ENCODE assay signal across 31 cellular contexts in the genomic region with DNA sequence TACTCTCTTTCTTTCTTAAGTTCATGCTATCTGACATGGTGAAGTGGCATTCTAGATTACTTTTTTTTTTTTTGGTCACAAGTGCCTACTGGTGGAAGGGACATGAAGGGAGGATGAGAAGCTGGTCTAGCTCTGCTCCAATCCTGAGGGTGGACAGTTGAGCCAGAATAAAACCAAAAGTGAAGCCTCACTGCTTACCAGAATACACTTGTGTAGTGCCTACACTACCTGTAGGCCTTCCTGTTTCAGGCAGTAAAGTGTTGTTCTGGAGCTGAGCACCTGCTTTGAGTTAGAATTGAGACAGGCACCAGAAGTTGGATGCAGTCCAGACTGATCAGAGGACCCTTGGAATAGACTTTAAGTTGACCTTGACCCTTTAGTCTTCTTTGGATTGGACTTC. TPM values are rescaled to one million over a fixed set of nuclear protein-coding genes. Genes with fewer than 3 reads are reported as not detected.
DNase-seq lines count a peak whose midpoint lies in the region; ATAC-seq, FAIRE-seq and TF ChIP-seq lines count a peak whose summit lies in the region.
"Had no signal": no experiment of that assay in that cellular context is flagged by ENCODE, and none has a peak within 500 bp of the region (broad histone marks: within the 10 kb centered on the region; RNA-seq: fewer than 3 reads in every experiment).

No MANE protein-coding gene starts in this region.

- peak; percentile 73 for DNase-seq in GM12865 (ENCODE audit: low read depth)
- DNase-seq in bronchial epithelial cell (ENCODE audit: low read depth), result no peak
- no peak for DNase-seq in CD14-positive monocyte (ENCODE audit: low spot score)
- no peak for DNase-seq in NCI-H1048 (lab: John Stamatoyannopoulos, UW)
- DNase-seq in stimulated activated CD8-positive, alpha-beta memory T cell treated with anti-CD3 and anti-CD28 coated beads, Interleukin-4, amount 100 ng/mL, for 48 hours, result no peak
- DNase-seq: activated CD8-positive, alpha-beta T cell treated with anti-CD3 and anti-CD28 coated beads, Interleukin-2, amount 10 ng/mL, durations not matched to agents 7 days and 5 days; aorta; colonic mucosa; effector CD8-positive, alpha-beta T cell; EL; mucosa of descending colon; NCI-H1417 treated with DMSO at 0.1 percent for 48 hours; NCI-H2081; NCI-H2227 treated with DMSO at 0.1 percent for 48 hours; NCI-H526; SHP77 treated with DMSO at 0.1 percent for 48 hours; stimulated activated CD4-positive, alpha-beta T cell treated with anti-CD3 and anti-CD28 coated beads, Interleukin-15, amount 100 ng/mL, for 24 hours; upper lobe of right lung had no signal

- no peak for TF ChIP-seq CTCF in GM12865 (IDR thresholded peaks at IDR 0.05; ENCODE audit: insufficient read depth, low read depth, low read length, missing control alignments)
- TF ChIP-seq CTCF in bronchial epithelial cell (IDR thresholded peaks at IDR 0.05; ENCODE audit: insufficient read depth, low read length, severe bottlenecking), result no peak
- TF ChIP-seq CTCF in CD14-positive monocyte (IDR thresholded peaks at IDR 0.05), result no peak

- H3K27me3 Mint-ChIP-seq in CD14-positive monocyte (ENCODE audit: low read depth in 3 of 3), result no peaks in the 10 kb centered on the region
- H3K27me3 Mint-ChIP-seq: stimulated activated memory B cell treated with anti-CD40 and anti-IgM and Interleukin-4, amounts not matched to agents 10 μg/mL and 1 μg/mL and 100 μg/mL, for 72 hours had no signal

- H3K36me3 ChIP-seq in bronchial epithelial cell (ENCODE audit: control insufficient read depth, insufficient read depth, low read length), result no peaks in the 10 kb centered on the region
- H3K36me3 ChIP-seq: BLaER1, colonic mucosa, upper lobe of right lung had no signal

- no peaks in the 10 kb centered on the region for H3K36me3 Mint-ChIP-seq in CD14-positive monocyte
- H3K36me3 Mint-ChIP-seq: natural killer cell treated with Interleukin-12 subunit alpha and Interleukin-12 subunit beta and Interleukin-15 and Interleukin-18, amount 100 ng/mL, for 72 hours; stimulated activated memory B cell treated with anti-CD40 and anti-IgM and Interleukin-4, amounts not matched to agents 10 μg/mL and 1 μg/mL and 100 μg/mL, for 72 hours had no signal

- no peaks in the 10 kb centered on the region for H3K27me3 ChIP-seq in bronchial epithelial cell (ENCODE audit: control insufficient read depth, insufficient read depth, low read length)
- H3K27me3 ChIP-seq: BLaER1, colonic mucosa, hepatocyte, upper lobe of right lung had no signal

- H3K4me1 Mint-ChIP-seq in CD14-positive monocyte, result peaks cover 6% of the 10 kb centered on the region

- H3K4me3 ChIP-seq in GM12865 (ENCODE audit: low read depth, low read length) (peak overlapping the region; percentile 20; the same call in 1 of the 2 replicates), bronchial epithelial cell (ENCODE audit: low read depth, low read length) (no peak overlapping the region)
- H3K4me3 ChIP-seq: BLaER1, colonic mucosa, hepatocyte, mucosa of descending colon, upper lobe of right lung had no signal

- H3K27ac Mint-ChIP-seq in CD14-positive monocyte, result no peak overlapping the region
- H3K27ac Mint-ChIP-seq: activated CD8-positive, alpha-beta T cell treated with anti-CD3 and anti-CD28 coated beads, Interleukin-2, amount 10 ng/mL, durations not matched to agents 7 days and 5 days; activated naive CD4-positive, alpha-beta T cell treated with anti-CD3 and anti-CD28 coated beads, Interleukin-2, amount 50 U/mL, for 72 hours; natural killer cell treated with Interleukin-12 subunit alpha and Interleukin-12 subunit beta and Interleukin-15 and Interleukin-18, amount 100 ng/mL, for 72 hours; stimulated activated memory B cell treated with anti-CD40 and anti-IgM and Interleukin-4, amounts not matched to agents 10 μg/mL and 1 μg/mL and 100 μg/mL, for 72 hours; T-helper 2 cell treated with Interferon-gamma antibody and Interleukin-4, amounts not matched to agents 5 μg/mL and 100 μg/mL, for 36 hours had no signal

- no peak overlapping the region for H3K4me3 Mint-ChIP-seq in CD14-positive monocyte
- H3K4me3 Mint-ChIP-seq: activated CD8-positive, alpha-beta T cell treated with anti-CD3 and anti-CD28 coated beads, Interleukin-2, amount 10 ng/mL, durations not matched to agents 7 days and 5 days; natural killer cell treated with Interleukin-12 subunit alpha and Interleukin-12 subunit beta and Interleukin-15 and Interleukin-18, amount 100 ng/mL, for 72 hours; stimulated activated memory B cell treated with anti-CD40 and anti-IgM and Interleukin-4, amounts not matched to agents 10 μg/mL and 1 μg/mL and 100 μg/mL, for 72 hours; T-helper 2 cell treated with Interferon-gamma antibody and Interleukin-4, amounts not matched to agents 5 μg/mL and 100 μg/mL, for 36 hours had no signal

- intact Hi-C loops in CD14-positive monocyte (cut with micrococcal nuclease), result no loop called here

- ATAC-seq in GM18867 (IDR thresholded peaks at IDR 0.05; ENCODE audit: unreplicated experiment), result peak; percentile 64
- peak; percentile 69 for ATAC-seq in HG02798 (IDR thresholded peaks at IDR 0.05; ENCODE audit: poor library complexity, unreplicated experiment)
- no peak for ATAC-seq in HG02678 (IDR thresholded peaks at IDR 0.05; ENCODE audit: unreplicated experiment)
- ATAC-seq: activated CD8-positive, alpha-beta T cell treated with anti-CD3 and anti-CD28 coated beads, Interleukin-2, amount 10 ng/mL, durations not matched to agents 7 days and 5 days; activated naive CD4-positive, alpha-beta T cell treated with anti-CD3 and anti-CD28 coated beads, Interleukin-2, amount 50 U/mL, for 72 hours; mucosa of descending colon; natural killer cell treated with Interleukin-12 subunit alpha and Interleukin-12 subunit beta and Interleukin-15 and Interleukin-18, amount 100 ng/mL, for 72 hours; stimulated activated memory B cell treated with anti-CD40 and anti-IgM and Interleukin-4, amounts not matched to agents 10 μg/mL and 1 μg/mL and 100 μg/mL, for 72 hours had no signal

- H3K9me3 Mint-ChIP-seq in CD14-positive monocyte, result no peaks in the 10 kb centered on the region
- H3K9me3 Mint-ChIP-seq: activated naive CD4-positive, alpha-beta T cell treated with anti-CD3 and anti-CD28 coated beads, Interleukin-2, amount 50 U/mL, for 72 hours; natural killer cell treated with Interleukin-12 subunit alpha and Interleukin-12 subunit beta and Interleukin-15 and Interleukin-18, amount 100 ng/mL, for 72 hours; stimulated activated memory B cell treated with anti-CD40 and anti-IgM and Interleukin-4, amounts not matched to agents 10 μg/mL and 1 μg/mL and 100 μg/mL, for 72 hours; T-helper 2 cell treated with Interferon-gamma antibody and Interleukin-4, amounts not matched to agents 5 μg/mL and 100 μg/mL, for 36 hours had no signal

- FAIRE-seq in bronchial epithelial cell (lab: Jason Lieb, UNC), result peak; percentile 40

RNA-seq across cellular contexts. Expression of a gene that starts 40.4 kb away (rescaled TPM):
- total RNA-seq in bronchial epithelial cell, result not detected in 2 replicates
- polyA plus RNA-seq in CD14-positive monocyte, result not detected
- total RNA-seq: activated CD8-positive, alpha-beta T cell treated with anti-CD3 and anti-CD28 coated beads, Interleukin-2, amount 10 ng/mL, durations not matched to agents 7 days and 5 days; activated naive CD4-positive, alpha-beta T cell treated with anti-CD3 and anti-CD28 coated beads, Interleukin-2, amount 50 U/mL, for 72 hours; aorta; colonic mucosa; lung microvascular endothelial cell; natural killer cell treated with Interleukin-12 subunit alpha and Interleukin-12 subunit beta and Interleukin-15 and Interleukin-18, amount 100 ng/mL, for 72 hours; omental fat pad; pulmonary artery endothelial cell; upper lobe of right lung had no signal
- polyA plus RNA-seq: AG04450, aorta, hepatocyte had no signal

RNA-seq across cellular contexts. Expression of a gene that starts 57.9 kb away (rescaled TPM):
- 95.3 and 182 TPM in 2 replicates for total RNA-seq in bronchial epithelial cell
- 1,000 to 10,000 TPM; 1,064 to 1,089 TPM for polyA plus RNA-seq in CD14-positive monocyte
